ENCODE assay signal across 19 cellular contexts in genomic region chr16:75086281-75086680, GRCh38. TPM values are rescaled to one million over a fixed set of nuclear protein-coding genes. Genes with fewer than 3 reads are reported as not detected.
DNase-seq lines count a peak whose midpoint lies in the region; ATAC-seq and TF ChIP-seq lines count a peak whose summit lies in the region.
"Had no signal": no experiment of that assay in that cellular context is flagged by ENCODE, and none has a peak within 500 bp of the region (broad histone marks: within the 10 kb centered on the region; RNA-seq: fewer than 3 reads in every experiment).

No MANE protein-coding gene starts in this region.

- H3K9me3 Mint-ChIP-seq in natural killer cell treated with Interleukin-12 subunit alpha and Interleukin-12 subunit beta and Interleukin-15 and Interleukin-18, amount 100 ng/mL, for 72 hours = peaks cover 3% of the 10 kb centered on the region
- no peaks in the 10 kb centered on the region for H3K9me3 Mint-ChIP-seq in natural killer cell
- H3K9me3 Mint-ChIP-seq in endothelial cell (ENCODE audit: unreplicated experiment) = no peaks in the 10 kb centered on the region
- no peaks in the 10 kb centered on the region for H3K9me3 Mint-ChIP-seq in nephron
- H3K9me3 Mint-ChIP-seq: activated naive CD4-positive, alpha-beta T cell treated with anti-CD3 and anti-CD28 coated beads for 36 hours had no signal

- DNase-seq in natural killer cell treated with Interleukin-12 subunit alpha and Interleukin-12 subunit beta and Interleukin-15 and Interleukin-18, amount 100 ng/mL, for 72 hours (ENCODE audit: low spot score) = no peak
- DNase-seq in natural killer cell (no peak), endothelial cell (ENCODE audit: low spot score) (no peak), GM10266 (ENCODE audit: extremely low spot score) (no peak)
- no peak for DNase-seq in NK-92 treated with Interleukin-12 subunit alpha and Interleukin-12 subunit beta, amount 100 ng/mL, for 24 hours (lab: John Stamatoyannopoulos, UW)
- no peak for DNase-seq in activated naive CD4-positive, alpha-beta T cell (lab: John Stamatoyannopoulos, UW)
- DNase-seq: activated CD4-positive, alpha-beta T cell treated with anti-CD3 and anti-CD28 coated beads for 48 hours; activated naive CD4-positive, alpha-beta T cell treated with anti-CD3 and anti-CD28 coated beads for 36 hours; GF-D8; midbrain; NCI-H446; nucleus accumbens; stimulated activated CD4-positive, alpha-beta T cell treated with anti-CD3 and anti-CD28 coated beads, Interleukin-4, amount 100 ng/mL, for 24 hours; T1000; testis had no signal

- TF ChIP-seq CTCF in natural killer cell (IDR thresholded peaks at IDR 0.05) (no peak), endothelial cell (IDR thresholded peaks at IDR 0.05; ENCODE audit: unreplicated experiment) (no peak), nephron (IDR thresholded peaks at IDR 0.05; ENCODE audit: unreplicated experiment in 3 of 3) (no peak), GM10266 (IDR thresholded peaks at IDR 0.05; ENCODE audit: control insufficient read depth, insufficient read depth, low read depth, missing control alignments) (no peak)

- no peak overlapping the region for H3K4me3 Mint-ChIP-seq in natural killer cell treated with Interleukin-12 subunit alpha and Interleukin-12 subunit beta and Interleukin-15 and Interleukin-18, amount 100 ng/mL, for 72 hours
- H3K4me3 Mint-ChIP-seq in natural killer cell = no peak overlapping the region
- peak overlapping the region; percentile 47 for H3K4me3 Mint-ChIP-seq in endothelial cell (ENCODE audit: unreplicated experiment)
- H3K4me3 Mint-ChIP-seq in nephron = no peak overlapping the region
- H3K4me3 Mint-ChIP-seq: activated naive CD4-positive, alpha-beta T cell treated with anti-CD3 and anti-CD28 coated beads for 36 hours had no signal

- H3K27ac Mint-ChIP-seq in natural killer cell treated with Interleukin-12 subunit alpha and Interleukin-12 subunit beta and Interleukin-15 and Interleukin-18, amount 100 ng/mL, for 72 hours = peak overlapping the region; percentile 41 to 83
- H3K27ac Mint-ChIP-seq in natural killer cell = no peak overlapping the region
- H3K27ac Mint-ChIP-seq in endothelial cell (ENCODE audit: unreplicated experiment) = peak overlapping the region; percentile 75
- H3K27ac Mint-ChIP-seq in nephron = peak overlapping the region in 2 of 3 experiments; percentile 30 to 80
- H3K27ac Mint-ChIP-seq: activated naive CD4-positive, alpha-beta T cell treated with anti-CD3 and anti-CD28 coated beads for 36 hours had no signal

- ATAC-seq in natural killer cell treated with Interleukin-12 subunit alpha and Interleukin-12 subunit beta and Interleukin-15 and Interleukin-18, amount 100 ng/mL, for 72 hours = no peak
- ATAC-seq in natural killer cell (no peak), GM21360 (IDR thresholded peaks at IDR 0.05; ENCODE audit: unreplicated experiment) (no peak)

- peaks cover 43 to 49% of the 10 kb centered on the region in 2 donors for H3K4me1 Mint-ChIP-seq in natural killer cell treated with Interleukin-12 subunit alpha and Interleukin-12 subunit beta and Interleukin-15 and Interleukin-18, amount 100 ng/mL, for 72 hours (ENCODE audit: low read depth in 2 of 2)
- no peaks in the 10 kb centered on the region for H3K4me1 Mint-ChIP-seq in natural killer cell
- peaks cover 79% of the 10 kb centered on the region for H3K4me1 Mint-ChIP-seq in endothelial cell (ENCODE audit: unreplicated experiment)
- peaks cover 76% of the 10 kb centered on the region for H3K4me1 Mint-ChIP-seq in nephron

- peaks cover 6% of the 10 kb centered on the region for H3K36me3 Mint-ChIP-seq in natural killer cell treated with Interleukin-12 subunit alpha and Interleukin-12 subunit beta and Interleukin-15 and Interleukin-18, amount 100 ng/mL, for 72 hours
- H3K36me3 Mint-ChIP-seq in natural killer cell (no peaks in the 10 kb centered on the region), endothelial cell (ENCODE audit: low read depth, unreplicated experiment) (peaks cover 16% of the 10 kb centered on the region), nephron (ENCODE audit: low read depth) (peaks cover 10% of the 10 kb centered on the region)

- H3K27me3 Mint-ChIP-seq in natural killer cell treated with Interleukin-12 subunit alpha and Interleukin-12 subunit beta and Interleukin-15 and Interleukin-18, amount 100 ng/mL, for 72 hours = no peaks in the 10 kb centered on the region
- H3K27me3 Mint-ChIP-seq in natural killer cell (ENCODE audit: low read depth in 2 of 2) (peaks cover 11 to 39% of the 10 kb centered on the region in 2 donors), endothelial cell (ENCODE audit: unreplicated experiment) (peaks cover 9% of the 10 kb centered on the region), nephron (ENCODE audit: low read depth) (no peaks in the 10 kb centered on the region)

- intact Hi-C loops in natural killer cell (cut with micrococcal nuclease) = no loop called here

RNA-seq across cellular contexts. Expression of gene LDHD, which starts 30.3 kb away (rescaled TPM):
- 1 to 10 TPM in 1 of 2 donors, under 1 TPM in 1; 0.19 to 1.1 TPM for total RNA-seq in natural killer cell treated with Interleukin-12 subunit alpha and Interleukin-12 subunit beta and Interleukin-15 and Interleukin-18, amount 100 ng/mL, for 72 hours
- total RNA-seq in natural killer cell = 1 to 10 TPM in 1 of 3 donors, under 1 TPM in 1, not detected in 1; 0.12 to 1.3 TPM
- total RNA-seq in endothelial cell (ENCODE audit: unreplicated experiment) = 0.36 TPM
- total RNA-seq: A673, kidney epithelial cell had no signal

Comparison
In these comparisons a context has a peak if more than half of its experiments do, and no peak if none do; other contexts are left out.
1. H3K27ac Mint-ChIP-seq: peak in natural killer cell treated with Interleukin-12 subunit alpha and Interleukin-12 subunit beta and Interleukin-15 and Interleukin-18, amount 100 ng/mL, for 72 hours (2 of 2), endothelial cell (single experiment) and nephron (2 of 3); none in natural killer cell (0 of 2).